ENCODE assay signal across 10 cellular contexts in the genomic region with DNA sequence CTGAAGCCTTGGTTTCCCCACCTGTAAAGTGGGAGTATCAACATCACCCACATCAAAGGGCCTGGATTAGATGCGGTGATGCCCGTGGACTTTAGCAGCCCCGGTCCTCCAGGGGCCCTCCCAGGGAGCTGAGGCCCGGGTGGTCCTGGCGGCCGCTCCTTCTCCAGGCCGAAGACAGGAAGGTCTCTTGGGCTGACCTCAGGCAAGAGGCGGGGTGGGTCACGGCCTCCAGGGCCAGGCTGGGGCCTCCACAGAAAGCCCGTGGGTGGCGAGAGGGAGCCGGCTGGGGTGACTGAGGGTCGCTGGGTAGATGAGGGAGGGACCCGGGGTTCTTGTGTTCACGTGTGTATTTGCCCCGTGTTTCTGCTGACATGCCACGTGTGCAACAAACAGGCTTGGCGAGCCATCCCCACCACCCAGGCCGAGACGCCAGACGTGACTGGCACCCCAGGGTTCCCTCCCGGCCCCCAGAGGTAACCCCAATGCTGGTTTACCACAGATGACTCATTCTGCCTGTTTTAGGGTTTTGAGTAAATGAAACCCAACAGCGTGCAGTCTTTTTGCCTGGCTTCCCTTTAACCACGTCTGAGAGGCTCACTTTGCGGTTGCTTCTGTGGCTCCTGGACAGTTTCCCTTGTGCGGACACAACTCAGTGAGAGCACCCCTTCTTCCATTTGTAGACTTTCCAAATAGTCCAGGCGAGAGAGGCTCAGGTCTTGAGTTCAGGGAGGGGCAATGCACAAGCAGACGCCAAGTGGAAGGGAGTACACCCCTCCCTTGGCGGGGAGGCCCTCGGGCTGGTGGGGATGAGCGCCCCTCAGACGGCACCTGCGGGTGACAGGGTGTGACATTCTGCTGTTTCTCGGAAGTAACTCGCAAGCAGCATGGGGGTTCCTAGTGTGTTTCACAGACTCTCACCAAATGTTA. TPM values are rescaled to one million over a fixed set of nuclear protein-coding genes. Genes with fewer than 3 reads are reported as not detected.
A peak's percentile ranks its signal among the peaks of the same experiment; 100 is the strongest.
DNase-seq lines count a peak whose midpoint lies in the region; ATAC-seq and TF ChIP-seq lines count a peak whose summit lies in the region.
"Had no signal": no experiment of that assay in that cellular context is flagged by ENCODE, and none has a peak within 500 bp of the region (broad histone marks: within the 10 kb centered on the region; RNA-seq: fewer than 3 reads in every experiment).

No MANE protein-coding gene starts in this region.

- intact Hi-C loops in sciatic nerve (cut with DNase I) = no loop called here

- ATAC-seq in sciatic nerve (no peak), HG03442 (IDR thresholded peaks at IDR 0.05; ENCODE audit: unreplicated experiment) (no peak)

- TF ChIP-seq CTCF in GM10248 (IDR thresholded peaks at IDR 0.05; ENCODE audit: control extremely low read depth, extremely low read depth, low read depth, missing control alignments) (no peak), NB4 (IDR thresholded peaks at IDR 0.05; ENCODE audit: low read depth, low read length) (no peak)

- DNase-seq in GM10248 (ENCODE audit: extremely low spot score) = peak; percentile 66
- peak; percentile 83 for DNase-seq in NB4 (ENCODE audit: low read depth)
- peak; percentile 29 for DNase-seq in activated T-helper 1 cell treated with anti-CD3 and anti-CD28 coated beads, Interleukin-2, amount 50 U/mL, for 16 hours (ENCODE audit: low read depth in 1 of 2, low spot score in 1 of 2)
- peak; percentile 56 for DNase-seq in sciatic nerve (ENCODE audit: low spot score)
- no peak for DNase-seq in NCI-H1694 (lab: John Stamatoyannopoulos, UW)
- DNase-seq in SW 1271 (lab: John Stamatoyannopoulos, UW) = no peak
- DNase-seq in NCI-H1436 treated with DMSO at 0.1 percent for 48 hours (lab: John Stamatoyannopoulos, UW) = no peak
- DNase-seq: C1 segment of cervical spinal cord had no signal

- POLR2A ChIA-PET in GM10248 (lab: Yijun Ruan, JAX) = no interaction called here

- H3K4me3 ChIP-seq in NB4 (ENCODE audit: low read depth, low read length) = no peak overlapping the region
- H3K4me3 ChIP-seq: SK-N-MC had no signal

- TF ChIP-seq POLR2A in NB4 (IDR thresholded peaks at IDR 0.05; ENCODE audit: extremely low read depth, insufficient read length) = no peak

- CTCF ChIA-PET in GM10248 (lab: Yijun Ruan, JAX) = no interaction called here

RNA-seq across cellular contexts. Expression of gene C13orf46, which starts 42.9 kb away (rescaled TPM):
- total RNA-seq in sciatic nerve = 3.6 TPM

Comparison
In these comparisons a context has a peak if more than half of its experiments do, and no peak if none do; other contexts are left out.
1. DNase-seq: peak in GM10248 (single experiment), NB4 (single experiment), activated T-helper 1 cell treated with anti-CD3 and anti-CD28 coated beads, Interleukin-2, amount 50 U/mL, for 16 hours (2 of 2) and sciatic nerve (single experiment); none in NCI-H1694 (single experiment), SW 1271 (0 of 2) and NCI-H1436 treated with DMSO at 0.1 percent for 48 hours (single experiment).